Comparison of ENCODE assay signal across 9 cellular contexts in the genomic region with DNA sequence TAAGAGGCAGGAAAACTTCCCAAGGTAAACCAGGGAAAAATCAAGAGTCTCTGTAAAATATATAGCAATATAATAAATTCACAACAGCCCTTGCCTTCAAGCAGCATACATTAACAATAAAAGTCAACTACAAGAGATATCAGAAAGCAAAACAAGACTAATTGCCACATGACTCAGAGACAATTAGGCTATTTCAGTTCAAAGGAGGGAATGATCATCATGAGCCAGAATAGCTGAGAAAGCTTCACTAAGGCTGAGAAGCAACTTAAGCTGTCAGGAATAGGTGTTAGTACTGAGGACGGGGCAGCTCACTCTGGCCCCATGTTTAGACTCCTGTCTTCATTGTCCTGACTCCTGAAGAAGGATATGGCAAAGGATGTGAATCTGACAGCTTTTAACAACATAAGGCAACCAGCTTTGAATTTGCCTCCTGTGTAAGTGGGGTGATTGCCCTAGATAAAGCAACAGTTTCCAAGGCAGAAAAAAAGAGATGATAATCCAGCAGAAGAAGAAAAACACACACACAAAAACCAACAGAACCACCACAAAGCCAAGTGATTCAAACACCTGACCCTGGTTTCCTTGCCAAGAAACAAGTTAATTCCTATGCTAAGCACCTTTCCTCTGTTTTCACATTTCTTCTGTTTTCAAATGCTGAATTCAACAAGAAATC.
A peak's percentile ranks its signal among the peaks of the same experiment; 100 is the strongest.
DNase-seq lines count a peak whose midpoint lies in the region; ATAC-seq and TF ChIP-seq lines count a peak whose summit lies in the region.
"Had no signal": no experiment of that assay in that cellular context is flagged by ENCODE, and none has a peak within 500 bp of the region (broad histone marks: within the 10 kb centered on the region; RNA-seq: fewer than 3 reads in every experiment).

No MANE protein-coding gene starts in this region.

- H3K9me3 ChIP-seq in HEK293 (ENCODE audit: control insufficient read depth, insufficient read depth, low read depth, low read length) (no peaks in the 10 kb centered on the region), SK-N-MC (ENCODE audit: low read depth, low read length) (no peaks in the 10 kb centered on the region), psoas muscle (no peaks in the 10 kb centered on the region)
- no peaks in the 10 kb centered on the region for H3K9me3 ChIP-seq in effector memory CD4-positive, alpha-beta T cell (ENCODE audit: control insufficient read depth, low read length)

- H3K36me3 ChIP-seq in HEK293 (ENCODE audit: control insufficient read depth in 2 of 2, insufficient read depth in 1 of 2, low read length in 2 of 2) (no peaks in the 10 kb centered on the region), SK-N-MC (ENCODE audit: insufficient read depth, low read length) (no peaks in the 10 kb centered on the region), psoas muscle (ENCODE audit: insufficient read depth in 1 of 2, low read depth in 1 of 2) (no peaks in the 10 kb centered on the region)
- H3K36me3 ChIP-seq in effector memory CD4-positive, alpha-beta T cell (ENCODE audit: control insufficient read depth, insufficient read depth, low read length), result no peaks in the 10 kb centered on the region

- ATAC-seq in esophagus mucosa, result peak; percentile 37
- ATAC-seq in psoas muscle, result peak; percentile 40 to 77 (median 63)
- ATAC-seq in GM18907 (IDR thresholded peaks at IDR 0.05; ENCODE audit: unreplicated experiment), result no peak

- H3K27me3 ChIP-seq in psoas muscle (ENCODE audit: insufficient read depth in 3 of 3, low read length in 2 of 3), result no peaks in the 10 kb centered on the region
- H3K27me3 ChIP-seq in effector memory CD4-positive, alpha-beta T cell (replicated peaks; ENCODE audit: control insufficient read depth, insufficient read depth, low read length, poor library complexity, severe bottlenecking), result no peaks in the 10 kb centered on the region

- H3K9ac ChIP-seq in SK-N-MC (ENCODE audit: insufficient read length), result no peak overlapping the region

- H3K27ac ChIP-seq in HEK293 (ENCODE audit: extremely low read depth, low read depth, low read length) (peak overlapping the region; percentile 8; the same call in 1 of the 2 replicates), SK-N-MC (peak overlapping the region; percentile 46), psoas muscle (no peak overlapping the region)
- no peak overlapping the region for H3K27ac ChIP-seq in effector memory CD4-positive, alpha-beta T cell (ENCODE audit: insufficient read depth, low read length, poor library complexity, severe bottlenecking)

- H3K4me1 ChIP-seq in HEK293 (ENCODE audit: control insufficient read depth, insufficient read depth, low read length) (peaks cover 8% of the 10 kb centered on the region), psoas muscle (peaks cover 43% of the 10 kb centered on the region)
- peaks cover 13% of the 10 kb centered on the region for H3K4me1 ChIP-seq in effector memory CD4-positive, alpha-beta T cell (ENCODE audit: control insufficient read depth, insufficient read depth, low read length, poor library complexity, severe bottlenecking)

- CTCF ChIA-PET in HEK293 (lab: Yijun Ruan, JAX), result interaction anchor here (0.6 kb wide), 1 partner anchor 38 kb away, joined by 3 read pairs; no protein-coding TSS in a partner anchor

- 36 to 71% (median 53%) methylated on average over 1 of the region's 1 CpG for WGBS in psoas muscle, 3 donors

- no peak overlapping the region for H3K4me3 ChIP-seq in HEK293 (ENCODE audit: low read depth, low read length)
- H3K4me3 ChIP-seq in SK-N-MC, result no peak overlapping the region
- no peak overlapping the region for H3K4me3 ChIP-seq in psoas muscle
- H3K4me3 ChIP-seq in effector memory CD4-positive, alpha-beta T cell (ENCODE audit: insufficient read depth, low read depth, low read length, poor library complexity, severe bottlenecking), result no peak overlapping the region

- no peak for TF ChIP-seq CTCF in HEK293 (tag by site-specific recombination; IDR thresholded peaks at IDR 0.05)
- TF ChIP-seq CTCF in psoas muscle (IDR thresholded peaks at IDR 0.05), result no peak

- intact Hi-C loops in psoas muscle (cut with DNase I), result no loop called here

- POLR2A ChIA-PET in HEK293 (lab: Yijun Ruan, JAX), result no interaction called here

- DNase-seq in SK-N-MC (ENCODE audit: low read depth, low spot score), result no peak
- no peak for DNase-seq in psoas muscle
- DNase-seq in effector memory CD4-positive, alpha-beta T cell, result no peak
- no peak for DNase-seq in HuH-7 (ENCODE audit: low spot score)
- DNase-seq: NCI-H774; stimulated activated CD4-positive, alpha-beta T cell treated with anti-CD3 and anti-CD28 coated beads, Interleukin-2, amount 100 ng/mL, for 48 hours had no signal

TF ChIP-seq in HEK293, 187 proteins besides CTCF, POLR2A, EP300 and RAD21 (continues in another document):
- peak; percentile 62; the same call in 1 of the 2 replicates for TF ChIP-seq ZBTB17 (tag by site-specific recombination; IDR thresholded peaks at IDR 0.05)
- no peak for TF ChIP-seq ZNF48 (tag by site-specific recombination; IDR thresholded peaks at IDR 0.05)
- no peak for TF ChIP-seq ZNF354C (tag by site-specific recombination; IDR thresholded peaks at IDR 0.05; ENCODE audit: borderline replicate concordance, low read depth)
- no peak for TF ChIP-seq MEIS1 (CRISPR knock-in tag; IDR thresholded peaks at IDR 0.05; ENCODE audit: borderline replicate concordance)
- TF ChIP-seq ZNF768 (tag by site-specific recombination; IDR thresholded peaks at IDR 0.05), result no peak
- TF ChIP-seq, protein P1, sequence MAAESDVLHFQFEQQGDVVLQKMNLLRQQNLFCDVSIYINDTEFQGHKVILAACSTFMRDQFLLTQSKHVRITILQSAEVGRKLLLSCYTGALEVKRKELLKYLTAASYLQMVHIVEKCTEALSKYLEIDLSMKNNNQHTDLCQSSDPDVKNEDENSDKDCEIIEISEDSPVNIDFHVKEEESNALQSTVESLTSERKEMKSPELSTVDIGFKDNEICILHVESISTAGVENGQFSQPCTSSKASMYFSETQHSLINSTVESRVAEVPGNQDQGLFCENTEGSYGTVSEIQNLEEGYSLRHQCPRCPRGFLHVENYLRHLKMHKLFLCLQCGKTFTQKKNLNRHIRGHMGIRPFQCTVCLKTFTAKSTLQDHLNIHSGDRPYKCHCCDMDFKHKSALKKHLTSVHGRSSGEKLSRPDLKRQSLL (tag by site-specific recombination; IDR thresholded peaks at IDR 0.05), result no peak
- TF ChIP-seq ZNF513 (tag by site-specific recombination; IDR thresholded peaks at IDR 0.05), result no peak
- TF ChIP-seq SETDB1 (IDR thresholded peaks at IDR 0.05; ENCODE audit: insufficient read length, low read length), result no peak
- no peak for TF ChIP-seq ZNF544 (tag by site-specific recombination; IDR thresholded peaks at IDR 0.05)
- no peak for TF ChIP-seq ZNF701 (tag by site-specific recombination; IDR thresholded peaks at IDR 0.05)
- no peak for TF ChIP-seq SCRT1 (tag by site-specific recombination; IDR thresholded peaks at IDR 0.05; ENCODE audit: borderline replicate concordance)
- no peak for TF ChIP-seq ZNF416 (tag by site-specific recombination; IDR thresholded peaks at IDR 0.05)
- TF ChIP-seq ZNF623 (tag by site-specific recombination; IDR thresholded peaks at IDR 0.05), result no peak
- TF ChIP-seq ZNF157 (tag by site-specific recombination; IDR thresholded peaks at IDR 0.05), result no peak
- no peak for TF ChIP-seq ZNF292 (tag by site-specific recombination; IDR thresholded peaks at IDR 0.05; ENCODE audit: borderline replicate concordance, low read depth)
- TF ChIP-seq ZNF274 (IDR thresholded peaks at IDR 0.05; ENCODE audit: low read length), result no peak
- no peak for TF ChIP-seq ZNF274 (tag by site-specific recombination; IDR thresholded peaks at IDR 0.05; ENCODE audit: borderline replicate concordance)
- TF ChIP-seq ZEB2 (tag by site-specific recombination; IDR thresholded peaks at IDR 0.05), result peak; percentile 87
- no peak for TF ChIP-seq ZNF155 (tag by site-specific recombination; IDR thresholded peaks at IDR 0.05)
- TF ChIP-seq ZNF707 (tag by site-specific recombination; IDR thresholded peaks at IDR 0.05), result no peak
- TF ChIP-seq, protein P2, sequence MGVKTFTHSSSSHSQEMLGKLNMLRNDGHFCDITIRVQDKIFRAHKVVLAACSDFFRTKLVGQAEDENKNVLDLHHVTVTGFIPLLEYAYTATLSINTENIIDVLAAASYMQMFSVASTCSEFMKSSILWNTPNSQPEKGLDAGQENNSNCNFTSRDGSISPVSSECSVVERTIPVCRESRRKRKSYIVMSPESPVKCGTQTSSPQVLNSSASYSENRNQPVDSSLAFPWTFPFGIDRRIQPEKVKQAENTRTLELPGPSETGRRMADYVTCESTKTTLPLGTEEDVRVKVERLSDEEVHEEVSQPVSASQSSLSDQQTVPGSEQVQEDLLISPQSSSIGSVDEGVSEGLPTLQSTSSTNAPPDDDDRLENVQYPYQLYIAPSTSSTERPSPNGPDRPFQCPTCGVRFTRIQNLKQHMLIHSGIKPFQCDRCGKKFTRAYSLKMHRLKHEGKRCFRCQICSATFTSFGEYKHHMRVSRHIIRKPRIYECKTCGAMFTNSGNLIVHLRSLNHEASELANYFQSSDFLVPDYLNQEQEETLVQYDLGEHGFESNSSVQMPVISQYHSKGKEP (tag by site-specific recombination; IDR thresholded peaks at IDR 0.05), result no peak
- no peak for TF ChIP-seq GLIS1 (tag by site-specific recombination; IDR thresholded peaks at IDR 0.05)
- no peak for TF ChIP-seq ZNF664 (tag by site-specific recombination; IDR thresholded peaks at IDR 0.05)
- TF ChIP-seq ZNF776 (tag by site-specific recombination; IDR thresholded peaks at IDR 0.05; ENCODE audit: borderline replicate concordance), result no peak
- no peak for TF ChIP-seq ZIC2 (tag by site-specific recombination; IDR thresholded peaks at IDR 0.05)

Comparison
In these comparisons a context has a peak if more than half of its experiments do, and no peak if none do; other contexts are left out.
1. H3K27ac ChIP-seq: peak in HEK293 (single experiment) and SK-N-MC (single experiment); none in psoas muscle (single experiment) and effector memory CD4-positive, alpha-beta T cell (single experiment).